Comparison of ENCODE assay signal across 8 cellular contexts in the genomic region with DNA sequence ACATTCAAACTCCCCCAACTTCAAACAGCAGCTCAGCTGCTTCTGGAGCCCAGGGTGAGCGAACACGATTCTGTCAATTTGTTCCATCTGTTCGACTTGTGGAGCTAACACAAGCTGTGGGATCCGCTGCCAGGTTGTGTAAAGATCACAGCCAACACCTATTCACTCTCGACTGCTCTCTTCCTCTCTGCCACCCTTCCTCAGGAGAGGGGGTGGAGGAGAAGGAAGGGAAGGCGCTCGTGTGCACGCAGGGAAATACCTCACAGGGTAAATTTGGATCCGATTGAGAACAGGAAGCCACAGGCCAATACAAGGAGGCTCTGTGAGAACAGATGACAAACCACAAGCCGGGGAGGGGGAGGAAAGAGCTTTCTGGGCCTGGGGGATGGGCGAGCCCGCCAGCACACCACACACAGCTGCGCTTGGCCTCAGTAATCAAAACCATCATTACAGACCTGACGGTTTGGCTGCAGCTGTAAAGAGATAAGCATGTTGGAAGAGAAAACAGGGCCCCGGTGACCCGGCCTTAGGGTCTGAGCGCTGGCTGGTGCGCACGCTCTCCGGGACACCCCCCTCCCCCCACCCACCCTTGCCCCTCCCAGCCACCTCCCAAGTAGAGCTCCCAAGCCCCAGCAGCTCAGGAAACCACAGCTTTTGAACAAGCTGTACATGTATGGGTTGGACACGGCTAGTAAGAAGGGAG. TPM values are rescaled to one million over a fixed set of nuclear protein-coding genes. Genes with fewer than 3 reads are reported as not detected.
DNase-seq lines count a peak whose midpoint lies in the region; ATAC-seq and TF ChIP-seq lines count a peak whose summit lies in the region.

No MANE protein-coding gene starts in this region.

- TF ChIP-seq CTCF in epithelial cell of esophagus (IDR thresholded peaks at IDR 0.05; ENCODE audit: insufficient read depth, low read depth, low read length, missing control alignments) = no peak

- ATAC-seq in GM19035 (IDR thresholded peaks at IDR 0.05; ENCODE audit: unreplicated experiment) = peak; percentile 91
- peak; percentile 91 for ATAC-seq in HG03342 (IDR thresholded peaks at IDR 0.05; ENCODE audit: unreplicated experiment)
- ATAC-seq in natural killer cell treated with Interleukin-12 subunit alpha and Interleukin-12 subunit beta and Interleukin-15 and Interleukin-18, amount 100 ng/mL, for 72 hours = peak; percentile 95 to 98
- peak; percentile 79 for ATAC-seq in stimulated activated naive CD8-positive, alpha-beta T cell treated with anti-CD3 and anti-CD28 coated beads, Interleukin-15, Interleukin-2, amounts not matched to agents 100 U/mL and 50 U/mL, for 24 hours

- peak overlapping the region; percentile 95 for H3K4me3 Mint-ChIP-seq in natural killer cell treated with Interleukin-12 subunit alpha and Interleukin-12 subunit beta and Interleukin-15 and Interleukin-18, amount 100 ng/mL, for 72 hours

- H3K4me3 ChIP-seq in epithelial cell of esophagus (ENCODE audit: low read length) = peak overlapping the region; percentile 16

- no peaks in the 10 kb centered on the region for H3K27me3 Mint-ChIP-seq in natural killer cell treated with Interleukin-12 subunit alpha and Interleukin-12 subunit beta and Interleukin-15 and Interleukin-18, amount 100 ng/mL, for 72 hours

- DNase-seq in AG08396 (ENCODE audit: low spot score) (peak; percentile 83), NOMO-1 treated with DMSO at 0.1 percent for 48 hours (lab: John Stamatoyannopoulos, UW; ENCODE audit: unreplicated experiment) (peak; percentile 95), epithelial cell of esophagus (ENCODE audit: low read depth) (peak; percentile 52)
- peak; percentile 81 for DNase-seq in activated CD8-positive, alpha-beta memory T cell treated with anti-CD3 and anti-CD28 coated beads, Interleukin-2, amount 50 U/mL, for 48 hours
- peak; percentile 89 for DNase-seq in natural killer cell treated with Interleukin-12 subunit alpha and Interleukin-12 subunit beta and Interleukin-15 and Interleukin-18, amount 100 ng/mL, for 72 hours (ENCODE audit: low spot score)
- DNase-seq in stimulated activated naive CD8-positive, alpha-beta T cell treated with anti-CD3 and anti-CD28 coated beads, Interleukin-15, Interleukin-2, amounts not matched to agents 100 U/mL and 50 U/mL, for 24 hours = peak; percentile 79

- peak overlapping the region; percentile 80 to 83 for H3K27ac Mint-ChIP-seq in natural killer cell treated with Interleukin-12 subunit alpha and Interleukin-12 subunit beta and Interleukin-15 and Interleukin-18, amount 100 ng/mL, for 72 hours

- H3K4me1 Mint-ChIP-seq in natural killer cell treated with Interleukin-12 subunit alpha and Interleukin-12 subunit beta and Interleukin-15 and Interleukin-18, amount 100 ng/mL, for 72 hours (ENCODE audit: low read depth in 2 of 2) = peaks cover 38 to 49% of the 10 kb centered on the region in 2 donors

- H3K36me3 Mint-ChIP-seq in natural killer cell treated with Interleukin-12 subunit alpha and Interleukin-12 subunit beta and Interleukin-15 and Interleukin-18, amount 100 ng/mL, for 72 hours = peaks cover 15% of the 10 kb centered on the region

- H3K9me3 Mint-ChIP-seq in natural killer cell treated with Interleukin-12 subunit alpha and Interleukin-12 subunit beta and Interleukin-15 and Interleukin-18, amount 100 ng/mL, for 72 hours = no peaks in the 10 kb centered on the region

RNA-seq across cellular contexts. Expression of gene PTCH1, which starts 54.2 kb away (rescaled TPM):
- 10 to 100 TPM; 15.2 to 15.9 TPM for total RNA-seq in natural killer cell treated with Interleukin-12 subunit alpha and Interleukin-12 subunit beta and Interleukin-15 and Interleukin-18, amount 100 ng/mL, for 72 hours

Comparison
In these comparisons a context has a peak if more than half of its experiments do, and no peak if none do; other contexts are left out.
1. Peak in every context shown above with its lines: DNase-seq, ATAC-seq and H3K4me3 ChIP-seq.